31 cellular contexts compared by ENCODE assay signal in the genomic region with DNA sequence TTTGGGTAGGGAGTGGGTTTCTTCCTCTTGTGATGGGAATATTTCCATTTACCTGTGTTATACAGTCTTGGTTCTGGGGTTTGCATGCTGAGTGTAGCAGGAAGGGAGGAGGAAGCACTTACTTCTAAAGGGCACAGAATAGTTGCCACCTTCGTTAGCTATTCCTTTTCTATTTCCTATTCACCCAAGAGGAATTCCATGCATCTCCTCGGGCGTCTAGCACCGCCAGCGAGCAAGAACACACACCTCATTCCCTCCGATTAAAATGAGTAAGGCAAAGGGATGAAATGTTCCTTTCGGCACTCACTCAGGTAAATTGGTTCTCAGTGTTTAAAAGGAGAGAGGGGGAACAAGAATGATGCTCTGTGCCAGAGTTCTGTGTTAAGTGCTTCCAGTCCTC.
DNase-seq lines count a peak whose midpoint lies in the region; ATAC-seq and TF ChIP-seq lines count a peak whose summit lies in the region.
"Had no signal": no experiment of that assay in that cellular context is flagged by ENCODE, and none has a peak within 500 bp of the region (broad histone marks: within the 10 kb centered on the region; RNA-seq: fewer than 3 reads in every experiment).

No MANE protein-coding gene starts in this region.

- ATAC-seq in foreskin keratinocyte: peak; percentile 29
- ATAC-seq: pancreas, right cardiac atrium had no signal

- H3K27ac Mint-ChIP-seq in activated naive CD8-positive, alpha-beta T cell: no peak overlapping the region
- no peak overlapping the region for H3K27ac Mint-ChIP-seq in activated naive CD8-positive, alpha-beta T cell treated with anti-CD3 and anti-CD28 coated beads for 36 hours
- H3K27ac Mint-ChIP-seq: neural progenitor cell had no signal

- H3K4me3 Mint-ChIP-seq in activated naive CD8-positive, alpha-beta T cell: peak overlapping the region; percentile 49
- H3K4me3 Mint-ChIP-seq in activated naive CD8-positive, alpha-beta T cell treated with anti-CD3 and anti-CD28 coated beads for 36 hours: no peak overlapping the region
- H3K4me3 Mint-ChIP-seq: activated naive CD4-positive, alpha-beta T cell treated with anti-CD3 and anti-CD28 coated beads, Interleukin-2, amount 50 U/mL, for 24 hours; neural progenitor cell had no signal

- no peaks in the 10 kb centered on the region for H3K9me3 Mint-ChIP-seq in activated naive CD8-positive, alpha-beta T cell (ENCODE audit: low read depth)
- peaks cover 3% of the 10 kb centered on the region for H3K9me3 Mint-ChIP-seq in activated naive CD8-positive, alpha-beta T cell treated with anti-CD3 and anti-CD28 coated beads for 36 hours
- H3K9me3 Mint-ChIP-seq: activated naive CD4-positive, alpha-beta T cell treated with anti-CD3 and anti-CD28 coated beads, Interleukin-2, amount 50 U/mL, for 24 hours had no signal

- H3K36me3 Mint-ChIP-seq in activated naive CD8-positive, alpha-beta T cell: peaks cover 2% of the 10 kb centered on the region
- peaks cover 4% of the 10 kb centered on the region for H3K36me3 Mint-ChIP-seq in activated naive CD8-positive, alpha-beta T cell treated with anti-CD3 and anti-CD28 coated beads for 36 hours
- H3K36me3 Mint-ChIP-seq: neural progenitor cell had no signal

- peaks cover 41% of the 10 kb centered on the region for H3K4me1 ChIP-seq in foreskin keratinocyte
- H3K4me1 ChIP-seq: BE2C, Caco-2, colonic mucosa had no signal

- peaks cover 61% of the 10 kb centered on the region for H3K4me1 Mint-ChIP-seq in activated naive CD8-positive, alpha-beta T cell (ENCODE audit: low read depth)
- peaks cover 49% of the 10 kb centered on the region for H3K4me1 Mint-ChIP-seq in activated naive CD8-positive, alpha-beta T cell treated with anti-CD3 and anti-CD28 coated beads for 36 hours

- H3K27ac ChIP-seq in foreskin keratinocyte: peak overlapping the region; percentile 52
- H3K27ac ChIP-seq: cardiac muscle cell, colonic mucosa, epithelial cell of prostate, GM23248, neural progenitor cell, pancreas, RWPE1 had no signal

- H3K27me3 ChIP-seq in foreskin keratinocyte: no peaks in the 10 kb centered on the region
- H3K27me3 ChIP-seq: BE2C, cardiac muscle cell, colonic mucosa, neural progenitor cell, pancreas had no signal

- H3K27me3 Mint-ChIP-seq in activated naive CD8-positive, alpha-beta T cell: no peaks in the 10 kb centered on the region
- no peaks in the 10 kb centered on the region for H3K27me3 Mint-ChIP-seq in activated naive CD8-positive, alpha-beta T cell treated with anti-CD3 and anti-CD28 coated beads for 36 hours
- H3K27me3 Mint-ChIP-seq: activated naive CD4-positive, alpha-beta T cell treated with anti-CD3 and anti-CD28 coated beads, Interleukin-2, amount 50 U/mL, for 24 hours had no signal

- TF ChIP-seq CTCF in foreskin keratinocyte (conservative IDR thresholded peaks at IDR 0.05): no peak

- DNase-seq in activated naive CD8-positive, alpha-beta T cell treated with anti-CD3 and anti-CD28 coated beads for 36 hours: no peak
- DNase-seq in NCI-H226 (peak; percentile 24), foreskin keratinocyte (peak; percentile 65 to 88), NAMALWA (ENCODE audit: low spot score) (no peak), AG08395 (ENCODE audit: low spot score) (no peak), NCI-H345 treated with DMSO at 0.1 percent for 48 hours (lab: John Stamatoyannopoulos, UW; ENCODE audit: unreplicated experiment) (no peak), retina (no peak)
- DNase-seq: activated CD4-positive, alpha-beta T cell treated with anti-CD3 and anti-CD28 coated beads, Interleukin-2, amount 50 U/mL, for 48 hours; activated CD8-positive, alpha-beta memory T cell treated with anti-CD3 and anti-CD28 coated beads, Interleukin-2, amount 50 U/mL, for 4 hours; anterior cingulate cortex; BE2C; Caco-2; colonic mucosa; effector CD4-positive, alpha-beta T cell; GM23248; hypothalamus; NCI-H1105; NCI-H187; NCI-H2171; NCI-H510A treated with DMSO at 0.1 percent for 48 hours; pancreas; right cardiac atrium; stimulated activated CD4-positive, alpha-beta T cell treated with anti-CD3 and anti-CD28 coated beads, Interleukin-1b, Interleukin-23, amount 100 ng/mL, for 48 hours; stimulated activated naive CD8-positive, alpha-beta T cell treated with anti-CD3 and anti-CD28 coated beads, Interleukin-15, Interleukin-2, amounts not matched to agents 100 U/mL and 50 U/mL, for 24 hours; T-helper 1 cell had no signal

Comparison
In these comparisons a context has a peak if more than half of its experiments do, and no peak if none do; other contexts are left out.
1. DNase-seq: peak in NCI-H226 (single experiment) and foreskin keratinocyte (2 of 2); none in activated naive CD8-positive, alpha-beta T cell treated with anti-CD3 and anti-CD28 coated beads for 36 hours (single experiment), NAMALWA (single experiment), AG08395 (single experiment), NCI-H345 treated with DMSO at 0.1 percent for 48 hours (single experiment) and retina (single experiment).